9 cellular contexts compared by ENCODE assay signal in the genomic region with DNA sequence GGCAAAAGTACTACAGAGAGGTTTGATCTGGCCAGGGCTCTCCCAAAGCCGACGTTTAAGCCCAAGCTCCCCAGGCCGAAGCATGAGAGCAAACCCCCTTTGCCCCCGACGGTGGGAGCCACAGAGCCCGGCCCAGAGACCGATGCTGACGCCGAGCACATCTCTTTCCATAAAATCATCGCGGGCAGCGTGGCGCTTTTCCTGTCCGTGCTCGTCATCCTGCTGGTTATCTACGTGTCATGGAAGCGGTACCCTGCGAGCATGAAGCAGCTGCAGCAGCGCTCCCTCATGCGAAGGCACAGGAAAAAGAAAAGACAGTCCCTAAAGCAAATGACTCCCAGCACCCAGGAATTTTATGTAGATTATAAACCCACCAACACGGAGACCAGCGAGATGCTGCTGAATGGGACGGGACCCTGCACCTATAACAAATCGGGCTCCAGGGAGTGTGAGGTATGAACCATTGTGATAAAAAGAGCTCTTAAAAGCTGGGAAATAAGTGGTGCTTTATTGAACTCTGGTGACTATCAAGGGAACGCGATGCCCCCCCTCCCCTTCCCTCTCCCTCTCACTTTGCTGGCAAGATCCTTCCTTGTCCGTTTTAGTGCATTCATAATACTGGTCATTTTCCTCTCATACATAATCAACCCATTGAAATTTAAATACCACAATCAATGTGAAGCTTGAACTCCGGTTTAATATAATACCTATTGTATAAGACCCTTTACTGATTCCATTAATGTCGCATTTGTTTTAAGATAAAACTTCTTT. TPM values are rescaled to one million over a fixed set of nuclear protein-coding genes. Genes with fewer than 3 reads are reported as not detected.
DNase-seq lines count a peak whose midpoint lies in the region; ATAC-seq and TF ChIP-seq lines count a peak whose summit lies in the region.
"Had no signal": no experiment of that assay in that cellular context is flagged by ENCODE, and none has a peak within 500 bp of the region (broad histone marks: within the 10 kb centered on the region; RNA-seq: fewer than 3 reads in every experiment).

No MANE protein-coding gene starts in this region.

- H3K36me3 ChIP-seq in HAP-1 (replicated peaks) (no peaks in the 10 kb centered on the region), stomach (no peaks in the 10 kb centered on the region)

- peaks cover 29% of the 10 kb centered on the region for H3K4me1 ChIP-seq in HAP-1
- peaks cover 0 to 32% (median 14%) of the 10 kb centered on the region in 4 donors for H3K4me1 ChIP-seq in stomach

- H3K27ac Mint-ChIP-seq in activated naive CD4-positive, alpha-beta T cell treated with anti-CD3 and anti-CD28 coated beads, Interleukin-2, amount 50 U/mL, for 72 hours, result no peak overlapping the region

- no peak for TF ChIP-seq EP300 in stomach (IDR thresholded peaks at IDR 0.05)

- 4 to 13% (median 7%) methylated on average over 16 to 29 of the region's 29 CpGs for WGBS in stomach, 5 donors

- ATAC-seq in activated naive CD4-positive, alpha-beta T cell treated with anti-CD3 and anti-CD28 coated beads, Interleukin-2, amount 50 U/mL, for 72 hours, result no peak

- TF ChIP-seq POLR2A in stomach (IDR thresholded peaks at IDR 0.05), result no peak

- in situ Hi-C loops in HAP-1 (cut with MboI; ENCODE audit: low sequenced_read_pairs) (loop anchor here (25.0 kb wide), 1 partner anchor 584 kb away; no protein-coding TSS in a partner anchor), astrocyte of the cerebellum (cut with HindIII; ENCODE audit: low sequenced_read_pairs) (no loop called here)

- H3K4me3 ChIP-seq in HAP-1, result peak overlapping the region; percentile 38
- peak overlapping the region; percentile 32 for H3K4me3 ChIP-seq in astrocyte of the cerebellum (ENCODE audit: low read depth, low read length)
- peak overlapping the region; percentile 34 for H3K4me3 ChIP-seq in iPS-11a (ENCODE audit: low read depth, low read length)
- no peak overlapping the region for H3K4me3 ChIP-seq in stomach

- no peaks in the 10 kb centered on the region for H3K36me3 Mint-ChIP-seq in activated naive CD4-positive, alpha-beta T cell treated with anti-CD3 and anti-CD28 coated beads, Interleukin-2, amount 50 U/mL, for 72 hours

- TF ChIP-seq CTCF in astrocyte of the cerebellum (IDR thresholded peaks at IDR 0.05; ENCODE audit: low read depth, low read length, missing control alignments) (no peak), stomach (IDR thresholded peaks at IDR 0.05) (no peak)

- intact Hi-C loops in stomach (cut with DNase I; ENCODE audit: low total_unique reads), result no loop called here

- DNase-seq in HAP-1 (ENCODE audit: low spot score in 2 of 2), result peak; percentile 66 to 74
- no peak for DNase-seq in astrocyte of the cerebellum (ENCODE audit: low read depth)
- peak; percentile 86 for DNase-seq in retina
- no peak for DNase-seq in activated naive CD4-positive, alpha-beta T cell treated with anti-CD3 and anti-CD28 coated beads, Interleukin-2, amount 50 U/mL, for 16 hours
- no peak for DNase-seq in activated naive CD4-positive, alpha-beta T cell treated with anti-CD3 and anti-CD28 coated beads, Interleukin-2, amount 50 U/mL, for 72 hours (ENCODE audit: low spot score in 2 of 2)
- no peak for DNase-seq in stomach
- DNase-seq in dedifferentiated amniotic fluid mesenchymal stem cell (ENCODE audit: extremely low spot score), result no peak
- DNase-seq: NCI-H2107 had no signal

- H3K9me3 Mint-ChIP-seq in activated naive CD4-positive, alpha-beta T cell treated with anti-CD3 and anti-CD28 coated beads, Interleukin-2, amount 50 U/mL, for 72 hours, result no peaks in the 10 kb centered on the region

- H3K9me3 ChIP-seq in HAP-1, result no peaks in the 10 kb centered on the region
- no peaks in the 10 kb centered on the region for H3K9me3 ChIP-seq in stomach

- H3K27ac ChIP-seq in stomach, result no peak overlapping the region

- H3K27me3 ChIP-seq in HAP-1 (ENCODE audit: low read depth), result no peaks in the 10 kb centered on the region
- peaks cover 0 to 48% (median 24%) of the 10 kb centered on the region in 3 donors for H3K27me3 ChIP-seq in stomach

RNA-seq across cellular contexts. Expression of gene LRRTM3, which starts 2.3 kb away (rescaled TPM):
- not detected for total RNA-seq in activated naive CD4-positive, alpha-beta T cell treated with anti-CD3 and anti-CD28 coated beads, Interleukin-2, amount 50 U/mL, for 72 hours
- total RNA-seq in stomach, result under 1 TPM in 1 of 5 donors, not detected in 4; 0.18 TPM
- not detected for polyA plus RNA-seq in stomach

Comparison
In these comparisons a context has a peak if more than half of its experiments do, and no peak if none do; other contexts are left out.
1. DNase-seq: peak in HAP-1 (2 of 2) and retina (single experiment); none in astrocyte of the cerebellum (single experiment), activated naive CD4-positive, alpha-beta T cell treated with anti-CD3 and anti-CD28 coated beads, Interleukin-2, amount 50 U/mL, for 16 hours (single experiment), activated naive CD4-positive, alpha-beta T cell treated with anti-CD3 and anti-CD28 coated beads, Interleukin-2, amount 50 U/mL, for 72 hours (0 of 2), stomach (single experiment) and dedifferentiated amniotic fluid mesenchymal stem cell (single experiment).
2. H3K4me3 ChIP-seq: peak in HAP-1 (single experiment), astrocyte of the cerebellum (single experiment) and iPS-11a (single experiment); none in stomach (0 of 4).